In the genomic region with DNA sequence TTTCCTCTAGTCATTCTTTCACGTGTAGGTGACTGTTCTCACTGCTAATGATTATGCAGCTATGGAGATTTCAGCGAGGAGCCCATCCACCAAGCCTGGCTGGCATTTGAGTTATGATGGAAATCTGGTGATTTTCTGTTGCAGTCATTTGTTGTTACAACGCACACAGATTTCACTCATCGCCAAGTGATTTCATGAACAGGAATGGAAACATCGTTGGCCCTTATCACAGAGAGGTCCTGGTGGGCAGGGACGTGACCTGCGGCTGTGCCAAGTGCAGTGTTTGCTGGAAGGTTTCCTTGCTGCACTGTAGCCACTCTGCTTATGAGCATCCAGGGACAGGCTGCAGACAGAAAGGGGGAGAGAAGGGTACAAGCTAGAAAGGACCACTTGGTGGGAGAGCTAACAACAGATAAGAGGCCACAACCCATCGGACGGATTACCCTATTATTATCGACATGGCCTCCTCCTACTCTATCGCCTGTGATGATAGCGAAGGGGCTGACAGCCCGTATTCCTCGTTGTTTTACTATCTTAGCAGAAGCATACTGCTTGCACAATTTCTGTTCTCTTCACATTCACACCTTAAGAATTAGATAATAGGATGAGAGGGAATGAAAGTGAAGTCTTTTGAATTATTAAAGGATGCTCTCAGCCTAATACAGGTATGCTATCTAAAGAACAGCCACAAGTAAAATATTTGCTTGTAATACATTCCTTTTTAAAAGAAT, we compare ENCODE assay signal across 21 cellular contexts.
DNase-seq lines count a peak whose midpoint lies in the region; ATAC-seq, FAIRE-seq and TF ChIP-seq lines count a peak whose summit lies in the region.
"Had no signal": no experiment of that assay in that cellular context is flagged by ENCODE, and none has a peak within 500 bp of the region (broad histone marks: within the 10 kb centered on the region; RNA-seq: fewer than 3 reads in every experiment).

No MANE protein-coding gene starts in this region.

- H3K27me3 ChIP-seq in astrocyte (ENCODE audit: insufficient read depth, low read length) (no peaks in the 10 kb centered on the region), endothelial cell of umbilical vein (ENCODE audit: control insufficient read depth in 2 of 2, insufficient read depth in 2 of 2, low read length in 2 of 2) (peaks cover 4 to 9% of the 10 kb centered on the region in 2 experiments), neural progenitor cell (no peaks in the 10 kb centered on the region), SK-N-SH (ENCODE audit: insufficient read depth) (no peaks in the 10 kb centered on the region), HepG2 (ENCODE audit: control insufficient read depth in 1 of 2, insufficient read depth in 2 of 2, low read length in 2 of 2) (peaks cover 2 to 52% of the 10 kb centered on the region in 2 experiments), H7 (ENCODE audit: control insufficient read depth, insufficient read depth, low read length) (no peaks in the 10 kb centered on the region)
- H3K27me3 ChIP-seq: BLaER1 had no signal

- FAIRE-seq in astrocyte (lab: Jason Lieb, UNC), result no peak
- FAIRE-seq in endothelial cell of umbilical vein (lab: Jason Lieb, UNC), result no peak
- FAIRE-seq in HepG2 (lab: Jason Lieb, UNC), result no peak
- FAIRE-seq: K562 had no signal

- no peak overlapping the region for H2AFZ ChIP-seq in astrocyte (ENCODE audit: low read depth, low read length)
- no peak overlapping the region for H2AFZ ChIP-seq in endothelial cell of umbilical vein (ENCODE audit: low read depth, low read length)
- no peak overlapping the region for H2AFZ ChIP-seq in neural progenitor cell (replicated peaks)
- H2AFZ ChIP-seq in SK-N-SH (ENCODE audit: low read depth), result no peak overlapping the region
- H2AFZ ChIP-seq in HepG2 (ENCODE audit: low read length), result no peak overlapping the region

- no peaks in the 10 kb centered on the region for H3K79me2 ChIP-seq in astrocyte (ENCODE audit: insufficient read depth, low read length)
- no peaks in the 10 kb centered on the region for H3K79me2 ChIP-seq in endothelial cell of umbilical vein (ENCODE audit: control insufficient read depth, insufficient read depth, low read length)
- H3K79me2 ChIP-seq in neural progenitor cell (ENCODE audit: low read depth), result no peaks in the 10 kb centered on the region
- no peaks in the 10 kb centered on the region for H3K79me2 ChIP-seq in SK-N-SH (ENCODE audit: insufficient read depth)
- H3K79me2 ChIP-seq in HepG2 (ENCODE audit: insufficient read depth, low read length), result no peaks in the 10 kb centered on the region

- peaks cover 22% of the 10 kb centered on the region for H3K27me3 Mint-ChIP-seq in astrocyte (ENCODE audit: low read depth, unreplicated experiment)
- peaks cover 7% of the 10 kb centered on the region for H3K27me3 Mint-ChIP-seq in neural progenitor cell (ENCODE audit: insufficient read depth, low read depth)

- H3K4me2 ChIP-seq in astrocyte (ENCODE audit: low read length) (peak overlapping the region; percentile 47), endothelial cell of umbilical vein (ENCODE audit: insufficient read depth, low read length) (no peak overlapping the region), neural progenitor cell (peak overlapping the region; percentile 32), SK-N-SH (no peak overlapping the region), HepG2 (ENCODE audit: low read depth, low read length) (no peak overlapping the region)
- H3K4me2 ChIP-seq: BLaER1 had no signal

- no peaks in the 10 kb centered on the region for H4K20me1 ChIP-seq in astrocyte (ENCODE audit: insufficient read depth, low read length)
- H4K20me1 ChIP-seq in endothelial cell of umbilical vein (replicated peaks; ENCODE audit: control insufficient read depth, extremely low read depth, insufficient read depth, low read length), result no peaks in the 10 kb centered on the region
- no peaks in the 10 kb centered on the region for H4K20me1 ChIP-seq in neural progenitor cell (ENCODE audit: low read depth)
- no peaks in the 10 kb centered on the region for H4K20me1 ChIP-seq in SK-N-SH (ENCODE audit: insufficient read depth)
- no peaks in the 10 kb centered on the region for H4K20me1 ChIP-seq in HepG2 (ENCODE audit: insufficient read depth, low read length)
- H4K20me1 ChIP-seq: BLaER1 had no signal

- BruUV-seq in endothelial cell of umbilical vein (replicated peaks; lab: Mats Ljungman, UMichigan) (TSS peak; percentile 64), HepG2 (replicated peaks; lab: Mats Ljungman, UMichigan) (no TSS peak)

- TF ChIP-seq EP300 in SK-N-SH (IDR thresholded peaks at IDR 0.05; ENCODE audit: borderline replicate concordance in 1 of 2, low read depth in 1 of 2, low read length in 1 of 2) (no peak), HepG2 (IDR thresholded peaks at IDR 0.05; ENCODE audit: low read depth in 2 of 2, low read length in 2 of 2) (no peak), HepG2 (CRISPR knock-in tag; IDR thresholded peaks at IDR 0.05; ENCODE audit: borderline replicate concordance) (no peak)

- H3K9me1 ChIP-seq in endothelial cell of umbilical vein (replicated peaks; ENCODE audit: control insufficient read depth, extremely low read depth, insufficient read depth, low read length), result no peaks in the 10 kb centered on the region

- WGBS in SK-N-SH (ENCODE audit: low lambda C conversion rate), result 84% methylated on average over 14 of the region's 14 CpGs
- 18% methylated on average over 12 of the region's 14 CpGs for WGBS in HepG2 (ENCODE audit: low lambda C conversion rate)

- dilution Hi-C loops in endothelial cell of umbilical vein (cut with MboI; ENCODE audit: extremely low pct_ligation_motif_present, low sequenced_read_pairs), result no loop called here

- no peak overlapping the region for H3K9ac ChIP-seq in astrocyte (ENCODE audit: low read length)
- no peak overlapping the region for H3K9ac ChIP-seq in endothelial cell of umbilical vein (replicated peaks; ENCODE audit: extremely low read depth, insufficient read depth, low read length)
- H3K9ac ChIP-seq in neural progenitor cell, result no peak overlapping the region
- no peak overlapping the region for H3K9ac ChIP-seq in SK-N-SH
- no peak overlapping the region for H3K9ac ChIP-seq in HepG2 (ENCODE audit: insufficient read depth, low read depth, low read length)
- H3K9ac ChIP-seq: BLaER1 had no signal

- H3K4me1 ChIP-seq in astrocyte (ENCODE audit: insufficient read depth, low read length), result no peaks in the 10 kb centered on the region
- H3K4me1 ChIP-seq in endothelial cell of umbilical vein (ENCODE audit: control insufficient read depth, extremely low read depth, insufficient read depth, low read length), result peaks cover 8% of the 10 kb centered on the region
- H3K4me1 ChIP-seq in neural progenitor cell, result peaks cover 17% of the 10 kb centered on the region
- no peaks in the 10 kb centered on the region; a peak in 1 of 4 replicates for H3K4me1 ChIP-seq in SK-N-SH (ENCODE audit: control insufficient read depth in 1 of 2, insufficient read depth in 2 of 2, low read depth in 1 of 2, low read length in 1 of 2)
- H3K4me1 ChIP-seq in HepG2 (ENCODE audit: insufficient read depth, low read length), result no peaks in the 10 kb centered on the region
- H3K4me1 ChIP-seq: BLaER1 had no signal

- H3K36me3 Mint-ChIP-seq in astrocyte (ENCODE audit: low read depth, unreplicated experiment), result no peaks in the 10 kb centered on the region
- H3K36me3 Mint-ChIP-seq in neural progenitor cell, result no peaks in the 10 kb centered on the region
- H3K36me3 Mint-ChIP-seq in stimulated activated effector memory CD8-positive, alpha-beta T cell treated with anti-CD3 and anti-CD28 coated beads, Interleukin-12 subunit alpha, Interleukin-12 subunit beta, amount 100 ng/mL, for 72 hours, result no peaks in the 10 kb centered on the region
- H3K36me3 Mint-ChIP-seq: CD4-positive, alpha-beta memory T cell had no signal

- TF ChIP-seq RAD21 in SK-N-SH (IDR thresholded peaks at IDR 0.05; ENCODE audit: low read length), result no peak
- TF ChIP-seq RAD21 in HepG2 (CRISPR knock-in tag; IDR thresholded peaks at IDR 0.05), result no peak

- CTCF ChIA-PET in endothelial cell of umbilical vein (lab: Charles Lee), result interaction anchor here (0.6 kb wide), 1 partner anchor 1363 kb away, joined by 5 read pairs; no protein-coding TSS in a partner anchor
- CTCF ChIA-PET in SK-N-SH (lab: Yijun Ruan, JAX), result no interaction called here
- CTCF ChIA-PET in HepG2 (lab: Yijun Ruan, JAX; ENCODE audit: low intra/inter-chr PET ratio, low total read pairs), result no interaction called here

- TF ChIP-seq CTCF in astrocyte (IDR thresholded peaks at IDR 0.05; ENCODE audit: insufficient read depth, low read depth, low read length), result no peak
- TF ChIP-seq CTCF in endothelial cell of umbilical vein (IDR thresholded peaks at IDR 0.05; ENCODE audit: extremely low read depth in 1 of 2, insufficient read depth in 1 of 2, low read depth in 1 of 2, low read length in 2 of 2), result no peak
- no peak for TF ChIP-seq CTCF in neural progenitor cell (IDR thresholded peaks at IDR 0.05)
- TF ChIP-seq CTCF in SK-N-SH (IDR thresholded peaks at IDR 0.05), result no peak
- TF ChIP-seq CTCF in HepG2 (CRISPR knock-in tag; IDR thresholded peaks at IDR 0.05), result no peak

- no peak for ATAC-seq in HepG2
- ATAC-seq in stimulated activated effector memory CD8-positive, alpha-beta T cell treated with anti-CD3 and anti-CD28 coated beads, Interleukin-12 subunit alpha, Interleukin-12 subunit beta, amount 100 ng/mL, for 72 hours, result no peak
- ATAC-seq: HCT116, K562 had no signal

- no peaks in the 10 kb centered on the region for H3K9me3 ChIP-seq in astrocyte (ENCODE audit: insufficient read depth, low read depth, low read length)
- no peaks in the 10 kb centered on the region for H3K9me3 ChIP-seq in endothelial cell of umbilical vein (replicated peaks; ENCODE audit: control insufficient read depth, insufficient read depth, low read length)
- H3K9me3 ChIP-seq in neural progenitor cell (ENCODE audit: low read depth), result no peaks in the 10 kb centered on the region
- H3K9me3 ChIP-seq in SK-N-SH, result no peaks in the 10 kb centered on the region
- no peaks in the 10 kb centered on the region for H3K9me3 ChIP-seq in HepG2 (ENCODE audit: low read length)

- H3K27ac Mint-ChIP-seq in astrocyte (ENCODE audit: unreplicated experiment), result no peak overlapping the region
- peak overlapping the region; percentile 96 for H3K27ac Mint-ChIP-seq in neural progenitor cell
- no peak overlapping the region for H3K27ac Mint-ChIP-seq in stimulated activated effector memory CD8-positive, alpha-beta T cell treated with anti-CD3 and anti-CD28 coated beads, Interleukin-12 subunit alpha, Interleukin-12 subunit beta, amount 100 ng/mL, for 72 hours
- H3K27ac Mint-ChIP-seq: CD4-positive, alpha-beta memory T cell had no signal

- H3K4me3 Mint-ChIP-seq in astrocyte (ENCODE audit: unreplicated experiment) (no peak overlapping the region), neural progenitor cell (no peak overlapping the region)
- no peak overlapping the region for H3K4me3 Mint-ChIP-seq in stimulated activated effector memory CD8-positive, alpha-beta T cell treated with anti-CD3 and anti-CD28 coated beads, Interleukin-12 subunit alpha, Interleukin-12 subunit beta, amount 100 ng/mL, for 72 hours
- H3K4me3 Mint-ChIP-seq: CD4-positive, alpha-beta memory T cell had no signal

- H3K4me1 Mint-ChIP-seq in astrocyte (ENCODE audit: low read depth, unreplicated experiment), result no peaks in the 10 kb centered on the region
- H3K4me1 Mint-ChIP-seq in neural progenitor cell, result peaks cover 51% of the 10 kb centered on the region
- H3K4me1 Mint-ChIP-seq in stimulated activated effector memory CD8-positive, alpha-beta T cell treated with anti-CD3 and anti-CD28 coated beads, Interleukin-12 subunit alpha, Interleukin-12 subunit beta, amount 100 ng/mL, for 72 hours, result no peaks in the 10 kb centered on the region
- H3K4me1 Mint-ChIP-seq: CD4-positive, alpha-beta memory T cell had no signal

- POLR2A ChIA-PET in endothelial cell of umbilical vein (lab: Charles Lee) (interaction anchor here (0.6 kb wide), 1 partner anchor 8 kb away, joined by 4 read pairs; no protein-coding TSS in a partner anchor), SK-N-SH (lab: Yijun Ruan, JAX) (no interaction called here), HepG2 (lab: Yijun Ruan, JAX) (no interaction called here)

- H3K27ac ChIP-seq in astrocyte (ENCODE audit: low read depth, low read length) (no peak overlapping the region), endothelial cell of umbilical vein (ENCODE audit: insufficient read depth, low read depth, low read length) (no peak overlapping the region), neural progenitor cell (no peak overlapping the region), SK-N-SH (ENCODE audit: low read depth in 2 of 2, low read length in 1 of 2) (no peak overlapping the region), HepG2 (ENCODE audit: extremely low read length, insufficient read depth, low read length) (no peak overlapping the region)
- H3K27ac ChIP-seq: BLaER1 had no signal

- in situ Hi-C loops in HepG2 (cut with HindIII; ENCODE audit: extremely low pct_ligation_motif_present, low pct_unique_long_range_greater_than_20kb), result no loop called here

- H3K9me3 Mint-ChIP-seq in astrocyte (ENCODE audit: unreplicated experiment) (peaks cover 12% of the 10 kb centered on the region), neural progenitor cell (peaks cover 23% of the 10 kb centered on the region)
- H3K9me3 Mint-ChIP-seq in stimulated activated effector memory CD8-positive, alpha-beta T cell treated with anti-CD3 and anti-CD28 coated beads, Interleukin-12 subunit alpha, Interleukin-12 subunit beta, amount 100 ng/mL, for 72 hours, result no peaks in the 10 kb centered on the region
- H3K9me3 Mint-ChIP-seq: CD4-positive, alpha-beta memory T cell had no signal

- H3K4me3 ChIP-seq in astrocyte (ENCODE audit: insufficient read depth, low read depth, low read length) (no peak overlapping the region), endothelial cell of umbilical vein (replicated peaks in 1 of 3; ENCODE audit: insufficient read depth in 1 of 3, low read depth in 1 of 3, low read length in 3 of 3) (no peak overlapping the region), neural progenitor cell (no peak overlapping the region), SK-N-SH (ENCODE audit: low read depth in 2 of 2, low read length in 1 of 2) (no peak overlapping the region), HepG2 (replicated peaks in 1 of 3; ENCODE audit: insufficient read depth in 1 of 3, low read depth in 2 of 3, low read length in 3 of 3) (no peak overlapping the region), H7 (ENCODE audit: insufficient read depth, low read depth, low read length) (no peak overlapping the region)
- H3K4me3 ChIP-seq: BLaER1, K562 had no signal

- TF ChIP-seq POLR2A in endothelial cell of umbilical vein (IDR thresholded peaks at IDR 0.05; ENCODE audit: low read depth, low read length), result no peak
- no peak for TF ChIP-seq POLR2A in HepG2 (IDR thresholded peaks at IDR 0.05; ENCODE audit: insufficient read depth in 1 of 2, low read depth in 2 of 2, low read length in 2 of 2)

- H3K36me3 ChIP-seq in astrocyte (ENCODE audit: insufficient read depth, low read length) (no peaks in the 10 kb centered on the region), endothelial cell of umbilical vein (ENCODE audit: control insufficient read depth in 2 of 2, extremely low read depth in 1 of 2, insufficient read depth in 2 of 2, low read length in 2 of 2) (no peaks in the 10 kb centered on the region), neural progenitor cell (no peaks in the 10 kb centered on the region), SK-N-SH (replicated peaks in 1 of 2; ENCODE audit: control insufficient read depth in 1 of 2, insufficient read depth in 2 of 2, low read length in 1 of 2) (no peaks in the 10 kb centered on the region), HepG2 (replicated peaks in 1 of 2; ENCODE audit: control insufficient read depth in 1 of 2, insufficient read depth in 2 of 2, low read length in 2 of 2) (no peaks in the 10 kb centered on the region), H7 (replicated peaks; ENCODE audit: control insufficient read depth, insufficient read depth, low read length) (no peaks in the 10 kb centered on the region)
- H3K36me3 ChIP-seq: BLaER1 had no signal

- intact Hi-C loops in endothelial cell of umbilical vein (cut with micrococcal nuclease) (loop anchor here (1.0 kb wide), 1 partner anchor 7 kb away; no protein-coding TSS in a partner anchor), HepG2 (cut with micrococcal nuclease; ENCODE audit: unreplicated experiment) (no loop called here)

- no peaks in the 10 kb centered on the region for H3K9me2 ChIP-seq in SK-N-SH

- H3F3A ChIP-seq in neural progenitor cell (ENCODE audit: low read depth) (no peaks in the 10 kb centered on the region), SK-N-SH (replicated peaks; ENCODE audit: insufficient read depth) (peaks cover 3% of the 10 kb centered on the region)

- DNase-seq in NCI-H146 (lab: John Stamatoyannopoulos, UW), result peak; percentile 88
- no peak for DNase-seq in astrocyte (ENCODE audit: low read depth)
- DNase-seq in endothelial cell of umbilical vein (ENCODE audit: low read depth, low spot score), result peak; percentile 28
- DNase-seq in neural progenitor cell (ENCODE audit: low spot score), result no peak
- no peak for DNase-seq in SK-N-SH
- DNase-seq in HepG2 (ENCODE audit: low spot score), result no peak
- no peak for DNase-seq in H7
- no peak for DNase-seq in stimulated activated effector memory CD8-positive, alpha-beta T cell treated with anti-CD3 and anti-CD28 coated beads, Interleukin-12 subunit alpha, Interleukin-12 subunit beta, amount 100 ng/mL, for 72 hours (ENCODE audit: low spot score in 2 of 2)
- DNase-seq: CD4-positive, alpha-beta memory T cell; DMS153; GDM1; NCI-H1105; NCI-H1694 treated with DMSO at 0.1 percent for 48 hours; NCI-H2107; NCI-H226; NCI-H524; NCI-H82; SIG-M5 had no signal

Comparison
In these comparisons a context has a peak if more than half of its experiments do, and no peak if none do; other contexts are left out.
1. DNase-seq: peak in NCI-H146 (single experiment) and endothelial cell of umbilical vein (single experiment); none in astrocyte (single experiment), neural progenitor cell (single experiment), SK-N-SH (single experiment), HepG2 (single experiment), H7 (single experiment) and stimulated activated effector memory CD8-positive, alpha-beta T cell treated with anti-CD3 and anti-CD28 coated beads, Interleukin-12 subunit alpha, Interleukin-12 subunit beta, amount 100 ng/mL, for 72 hours (0 of 2).
2. H3K4me2 ChIP-seq: peak in astrocyte (single experiment) and neural progenitor cell (single experiment); none in endothelial cell of umbilical vein (single experiment), SK-N-SH (single experiment) and HepG2 (single experiment).